In genomic region chr2:160943429-160943828, GRCh38 we compare ENCODE assay signal across 8 cellular contexts.
"Had no signal": no experiment of that assay in that cellular context is flagged by ENCODE, and none has a peak within 500 bp of the region (broad histone marks: within the 10 kb centered on the region; RNA-seq: fewer than 3 reads in every experiment).

No MANE protein-coding gene starts in this region.

- DNase-seq: GDM1, GF-D8 had no signal

- ATAC-seq: GM12878 had no signal

- FAIRE-seq: G401.6, GM12878, GM12891, GM12892, GM18507, GM19239 had no signal

- H3K4me3 ChIP-seq: GM12878 had no signal
